ENCODE assay signal across 18 cellular contexts in genomic region chr3:181691951-181692849, GRCh38. TPM values are rescaled to one million over a fixed set of nuclear protein-coding genes. Genes with fewer than 3 reads are reported as not detected.
A peak's percentile ranks its signal among the peaks of the same experiment; 100 is the strongest.
DNase-seq lines count a peak whose midpoint lies in the region; ATAC-seq and TF ChIP-seq lines count a peak whose summit lies in the region.
"Had no signal": no experiment of that assay in that cellular context is flagged by ENCODE, and none has a peak within 500 bp of the region (broad histone marks: within the 10 kb centered on the region; RNA-seq: fewer than 3 reads in every experiment).

No MANE protein-coding gene starts in this region.

- peak overlapping the region; percentile 83 for H3K27ac ChIP-seq in temporal lobe (ENCODE audit: low read depth, low read length)
- H3K27ac ChIP-seq: 22Rv1 had no signal

- ATAC-seq in SK-N-SH treated with all-trans-retinoic acid at 6 μM for 48 hours (no peak), esophagus mucosa (no peak), HG02642 (IDR thresholded peaks at IDR 0.05; ENCODE audit: poor library complexity, unreplicated experiment) (no peak)
- ATAC-seq: HepG2 had no signal

- DNase-seq in NCI-H1694 treated with DMSO at 0.1 percent for 48 hours (lab: John Stamatoyannopoulos, UW) (peak; percentile 47), NCI-H1694 (lab: John Stamatoyannopoulos, UW) (no peak), inferior parietal cortex (ENCODE audit: extremely low spot score) (peak; percentile 55)
- no peak for DNase-seq in activated T-cell treated with anti-CD3 and anti-CD28 coated beads, Interleukin-2, amount 50 U/mL, for 48 hours
- DNase-seq: H7, HFFc6, KG1, MV-4-11, NCI-H187 treated with DMSO at 0.1 percent for 48 hours, NCI-H446 treated with DMSO at 0.1 percent for 48 hours, NCI-H774 had no signal

TF ChIP-seq in SK-N-SH treated with all-trans-retinoic acid at 6 μM for 48 hours, 23 proteins besides CTCF, POLR2A, EP300 and RAD21:
- TF ChIP-seq RARB (CRISPR knock-in tag; IDR thresholded peaks at IDR 0.05) (no peak), TCF4 (CRISPR knock-in tag; IDR thresholded peaks at IDR 0.05; ENCODE audit: borderline replicate concordance) (peak; percentile 16; the same call in 1 of the 2 replicates)

RNA-seq across cellular contexts. Expression of gene SOX2, which starts 19.5 kb away (rescaled TPM):
- total RNA-seq in temporal lobe (72.0 TPM), esophagus mucosa (16.0 TPM)
- total RNA-seq: B cell, HepG2, HFFc6 had no signal

Comparison
In these comparisons a context has a peak if more than half of its experiments do, and no peak if none do; other contexts are left out.
1. DNase-seq: peak in NCI-H1694 treated with DMSO at 0.1 percent for 48 hours (single experiment) and inferior parietal cortex (single experiment); none in NCI-H1694 (single experiment) and activated T-cell treated with anti-CD3 and anti-CD28 coated beads, Interleukin-2, amount 50 U/mL, for 48 hours (0 of 2).